In genomic region chr18:37980556-37980955, GRCh38 we compare ENCODE assay signal across 27 cellular contexts.
"Had no signal": no experiment of that assay in that cellular context is flagged by ENCODE, and none has a peak within 500 bp of the region (broad histone marks: within the 10 kb centered on the region; RNA-seq: fewer than 3 reads in every experiment).

No MANE protein-coding gene starts in this region.

- H3K36me3 ChIP-seq: neural progenitor cell, ovary, right lobe of liver, sigmoid colon, stomach, thoracic aorta, thyroid gland, tibial nerve, upper lobe of left lung, vagina had no signal

- H3K27ac Mint-ChIP-seq: nephron; neural progenitor cell; progenitor cell of endocrine pancreas; stimulated activated effector memory CD8-positive, alpha-beta T cell treated with anti-CD3 and anti-CD28 coated beads, Interleukin-12 subunit alpha, Interleukin-12 subunit beta, amount 100 ng/mL, for 72 hours; stimulated activated naive B cell treated with anti-CD40 and anti-IgM and Interleukin-4, amounts not matched to agents 10 μg/mL and 1 μg/mL and 100 μg/mL, for 72 hours; stimulated activated naive CD8-positive, alpha-beta T cell treated with anti-CD3 and anti-CD28 coated beads, Interleukin-15, Interleukin-2, amounts not matched to agents 100 ng/mL and 50 ng/mL, for 24 hours had no signal

- DNase-seq: occipital lobe; ovary; posterior cingulate gyrus; psoas muscle; right cardiac atrium; right lobe of liver; sigmoid colon; small intestine; stimulated activated CD4-positive, alpha-beta T cell treated with anti-CD3 and anti-CD28 coated beads, Interleukin-15, amount 100 ng/mL, for 24 hours; stimulated activated CD4-positive, alpha-beta T cell treated with anti-CD3 and anti-CD28 coated beads, Interleukin-2, amount 100 ng/mL, for 24 hours; stimulated activated CD4-positive, alpha-beta T cell treated with anti-CD3 and anti-CD28 coated beads, Interleukin-2, amount 100 ng/mL, for 48 hours; stimulated activated CD4-positive, alpha-beta T cell treated with anti-CD3 and anti-CD28 coated beads, Interleukin-4, amount 100 ng/mL, for 24 hours; stimulated activated naive B cell treated with anti-CD40 and anti-IgM and Interleukin-4, amounts not matched to agents 10 μg/mL and 1 μg/mL and 100 μg/mL, for 72 hours; stimulated activated naive CD4-positive, alpha-beta T cell treated with Interleukin-2 at 50 U/mL for 16 hours; stomach; thyroid gland; trophoblast cell; upper lobe of left lung had no signal

- FAIRE-seq: small intestine, urothelium cell line had no signal

- H3K4me1 Mint-ChIP-seq: nephron; stimulated activated effector memory CD8-positive, alpha-beta T cell treated with anti-CD3 and anti-CD28 coated beads, Interleukin-12 subunit alpha, Interleukin-12 subunit beta, amount 100 ng/mL, for 72 hours; stimulated activated naive B cell treated with anti-CD40 and anti-IgM and Interleukin-4, amounts not matched to agents 10 μg/mL and 1 μg/mL and 100 μg/mL, for 72 hours had no signal

- H3K27me3 ChIP-seq: ovary, right lobe of liver, sigmoid colon, stomach, thyroid gland, tibial nerve, upper lobe of left lung, vagina had no signal

- ATAC-seq: psoas muscle; right cardiac atrium; right lobe of liver; stimulated activated effector memory CD8-positive, alpha-beta T cell treated with anti-CD3 and anti-CD28 coated beads, Interleukin-12 subunit alpha, Interleukin-12 subunit beta, amount 100 ng/mL, for 72 hours; stimulated activated naive B cell treated with anti-CD40 and anti-IgM and Interleukin-4, amounts not matched to agents 10 μg/mL and 1 μg/mL and 100 μg/mL, for 72 hours had no signal

- H3K4me3 ChIP-seq: neural progenitor cell, ovary, psoas muscle, right lobe of liver, sigmoid colon, stomach, thoracic aorta, thyroid gland, tibial nerve, upper lobe of left lung, vagina had no signal

- H3K36me3 Mint-ChIP-seq: neural progenitor cell; stimulated activated effector memory CD8-positive, alpha-beta T cell treated with anti-CD3 and anti-CD28 coated beads, Interleukin-12 subunit alpha, Interleukin-12 subunit beta, amount 100 ng/mL, for 72 hours; stimulated activated naive B cell treated with anti-CD40 and anti-IgM and Interleukin-4, amounts not matched to agents 10 μg/mL and 1 μg/mL and 100 μg/mL, for 72 hours had no signal

- H3K27me3 Mint-ChIP-seq: progenitor cell of endocrine pancreas; stimulated activated naive B cell treated with anti-CD40 and anti-IgM and Interleukin-4, amounts not matched to agents 10 μg/mL and 1 μg/mL and 100 μg/mL, for 72 hours; stimulated activated naive CD8-positive, alpha-beta T cell treated with anti-CD3 and anti-CD28 coated beads, Interleukin-15, Interleukin-2, amounts not matched to agents 100 ng/mL and 50 ng/mL, for 24 hours had no signal

- H3K4me3 Mint-ChIP-seq: nephron; neural progenitor cell; stimulated activated effector memory CD8-positive, alpha-beta T cell treated with anti-CD3 and anti-CD28 coated beads, Interleukin-12 subunit alpha, Interleukin-12 subunit beta, amount 100 ng/mL, for 72 hours; stimulated activated naive B cell treated with anti-CD40 and anti-IgM and Interleukin-4, amounts not matched to agents 10 μg/mL and 1 μg/mL and 100 μg/mL, for 72 hours; stimulated activated naive CD8-positive, alpha-beta T cell treated with anti-CD3 and anti-CD28 coated beads, Interleukin-15, Interleukin-2, amounts not matched to agents 100 ng/mL and 50 ng/mL, for 24 hours had no signal
